Comparison of ENCODE assay signal across 1 cellular context in the genomic region with DNA sequence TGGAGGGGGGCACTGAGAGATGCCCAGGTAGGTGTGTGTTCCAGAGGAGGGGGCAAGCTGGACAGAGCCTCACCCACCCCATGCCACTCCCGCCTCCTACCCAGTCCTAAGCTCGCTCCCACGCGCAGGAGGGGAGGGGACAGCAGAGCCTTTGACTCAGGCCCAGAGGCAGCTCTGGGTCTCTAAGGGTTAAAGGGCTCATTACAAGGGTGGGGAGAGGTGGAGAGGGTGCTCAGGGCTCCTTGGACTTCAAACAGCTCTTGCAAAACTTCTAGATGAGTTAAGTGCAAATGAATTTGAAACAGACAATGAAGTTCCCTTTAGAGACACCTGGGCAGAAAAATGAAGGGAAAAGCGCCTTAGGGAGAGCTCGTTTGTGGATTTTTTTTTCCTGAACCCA.
TF ChIP-seq lines count a peak whose summit lies in the region.

No MANE protein-coding gene starts in this region.

TF ChIP-seq in HCT116, 20 proteins besides CTCF, POLR2A, EP300 and RAD21 (continued from another document):
- TF ChIP-seq, protein P1, sequence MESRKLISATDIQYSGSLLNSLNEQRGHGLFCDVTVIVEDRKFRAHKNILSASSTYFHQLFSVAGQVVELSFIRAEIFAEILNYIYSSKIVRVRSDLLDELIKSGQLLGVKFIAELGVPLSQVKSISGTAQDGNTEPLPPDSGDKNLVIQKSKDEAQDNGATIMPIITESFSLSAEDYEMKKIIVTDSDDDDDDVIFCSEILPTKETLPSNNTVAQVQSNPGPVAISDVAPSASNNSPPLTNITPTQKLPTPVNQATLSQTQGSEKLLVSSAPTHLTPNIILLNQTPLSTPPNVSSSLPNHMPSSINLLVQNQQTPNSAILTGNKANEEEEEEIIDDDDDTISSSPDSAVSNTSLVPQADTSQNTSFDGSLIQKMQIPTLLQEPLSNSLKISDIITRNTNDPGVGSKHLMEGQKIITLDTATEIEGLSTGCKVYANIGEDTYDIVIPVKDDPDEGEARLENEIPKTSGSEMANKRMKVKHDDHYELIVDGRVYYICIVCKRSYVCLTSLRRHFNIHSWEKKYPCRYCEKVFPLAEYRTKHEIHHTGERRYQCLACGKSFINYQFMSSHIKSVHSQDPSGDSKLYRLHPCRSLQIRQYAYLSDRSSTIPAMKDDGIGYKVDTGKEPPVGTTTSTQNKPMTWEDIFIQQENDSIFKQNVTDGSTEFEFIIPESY (IDR thresholded peaks at IDR 0.05; ENCODE audit: extremely low read depth, insufficient replicate concordance, low read length): no peak
TF ChIP-seq in HCT116: peak in this region for 0.
